ENCODE assay signal across 14 cellular contexts in genomic region chr1:31377361-31377863, GRCh38. TPM values are rescaled to one million over a fixed set of nuclear protein-coding genes. Genes with fewer than 3 reads are reported as not detected.
"Had no signal": no experiment of that assay in that cellular context is flagged by ENCODE, and none has a peak within 500 bp of the region (broad histone marks: within the 10 kb centered on the region; RNA-seq: fewer than 3 reads in every experiment).

No MANE protein-coding gene starts in this region.

- ATAC-seq: heart right ventricle; naive thymus-derived CD8-positive, alpha-beta T cell; psoas muscle; sciatic nerve; stimulated activated naive CD8-positive, alpha-beta T cell treated with anti-CD3 and anti-CD28 coated beads, Interleukin-15, Interleukin-2, amounts not matched to agents 100 U/mL and 50 U/mL, for 24 hours had no signal

- H3K27ac ChIP-seq: heart right ventricle, psoas muscle, thoracic aorta had no signal

- H3K9me3 ChIP-seq: heart right ventricle, psoas muscle, thoracic aorta had no signal

- H3K36me3 ChIP-seq: heart right ventricle, thoracic aorta had no signal

- H3K4me3 ChIP-seq: heart right ventricle, psoas muscle, thoracic aorta had no signal

- DNase-seq: activated CD4-positive, alpha-beta memory T cell treated with anti-CD3 and anti-CD28 coated beads for 36 hours; activated CD8-positive, alpha-beta memory T cell treated with anti-CD3 and anti-CD28 coated beads, Interleukin-2, amount 50 U/mL, for 4 hours; cortex of kidney; effector memory CD4-positive, alpha-beta T cell; heart right ventricle; naive thymus-derived CD8-positive, alpha-beta T cell; psoas muscle; SIG-M5; stimulated activated CD4-positive, alpha-beta T cell treated with anti-CD3 and anti-CD28 coated beads, Interleukin-2, amount 100 ng/mL, for 48 hours; stimulated activated naive CD8-positive, alpha-beta T cell treated with anti-CD3 and anti-CD28 coated beads, Interleukin-15, Interleukin-2, amounts not matched to agents 100 U/mL and 50 U/mL, for 24 hours; SW 1271 had no signal

RNA-seq across cellular contexts. Expression of gene FABP3, which starts 4.5 kb away (rescaled TPM):
- total RNA-seq: activated CD4-positive, alpha-beta memory T cell treated with anti-CD3 and anti-CD28 coated beads for 36 hours; mononuclear cell; naive thymus-derived CD8-positive, alpha-beta T cell had no signal
- polyA plus RNA-seq: naive thymus-derived CD8-positive, alpha-beta T cell had no signal

RNA-seq across cellular contexts. Expression of gene SERINC2, which starts 35.6 kb away (rescaled TPM):
- total RNA-seq: naive thymus-derived CD8-positive, alpha-beta T cell had no signal
- polyA plus RNA-seq: naive thymus-derived CD8-positive, alpha-beta T cell had no signal
